1 cellular context compared by ENCODE assay signal in genomic region chr9:130537346-130538050, GRCh38.
TF ChIP-seq lines count a peak whose summit lies in the region.

No MANE protein-coding gene starts in this region.

TF ChIP-seq in K562, 482 proteins besides CTCF, POLR2A, EP300 and RAD21 (continued from another document and continues in another):
- TF ChIP-seq E2F8 (IDR thresholded peaks at IDR 0.05; ENCODE audit: low read depth, partially characterized antibody) (peak; percentile 67), ZNF318 (IDR thresholded peaks at IDR 0.05; ENCODE audit: borderline replicate concordance in 1 of 2, low read depth in 1 of 2) (peak in 1 of 2 experiments; percentile 27; a peak in 1 of 4 replicates), PKNOX1 (IDR thresholded peaks at IDR 0.05) (peak; percentile 46), SMARCA4 (IDR thresholded peaks at IDR 0.05) (peak; percentile 98), MTA1 (IDR thresholded peaks at IDR 0.05; ENCODE audit: borderline replicate concordance) (peak; percentile 93), ZNF589 (CRISPR knock-in tag; IDR thresholded peaks at IDR 0.05; ENCODE audit: low read depth) (peak; percentile 94), ZNF395 (CRISPR knock-in tag; IDR thresholded peaks at IDR 0.05) (peak; percentile 82), NR2C1 (IDR thresholded peaks at IDR 0.05) (peak; percentile 86), NR2C1 (tag; IDR thresholded peaks at IDR 0.05) (peak; percentile 93), CBFA2T2 (conservative IDR thresholded peaks at IDR 0.05) (peak; percentile 98), HNRNPL (IDR thresholded peaks at IDR 0.05; ENCODE audit: low read depth, low read length) (peak; percentile 82), PHF8 (IDR thresholded peaks at IDR 0.05; ENCODE audit: borderline replicate concordance, low read length) (peak; percentile 26; the same call in 1 of the 2 replicates), CREB3L1 (IDR thresholded peaks at IDR 0.05; ENCODE audit: borderline replicate concordance, low read depth) (peak; percentile 51; the same call in 1 of the 2 replicates), FOSL1 (tag; conservative IDR thresholded peaks at IDR 0.05) (peak; percentile 94), CBX3 (IDR thresholded peaks at IDR 0.05; ENCODE audit: borderline replicate concordance in 1 of 2, low read length in 2 of 2) (peak in 1 of 2 experiments; percentile 82; a peak in 1 of 3 replicates), SMARCC2 (IDR thresholded peaks at IDR 0.05; ENCODE audit: low read depth) (peak; percentile 91), ZBTB40 (IDR thresholded peaks at IDR 0.05) (peak; percentile 81), ZBTB40 (CRISPR knock-in tag; IDR thresholded peaks at IDR 0.05) (no peak), MYC (IDR thresholded peaks at IDR 0.05; ENCODE audit: low read depth, low read length) (peak; percentile 94), MYC (CRISPR knock-in tag; IDR thresholded peaks at IDR 0.05; ENCODE audit: borderline replicate concordance, low read depth) (0 out of 2 replicates have a peak, but pooled peaks have one; percentile 30), KDM1A (IDR thresholded peaks at IDR 0.05) (peak; percentile 99), CREB3 (tag; conservative IDR thresholded peaks at IDR 0.05; ENCODE audit: low read depth) (peak; percentile 77), NUFIP1 (IDR thresholded peaks at IDR 0.05; ENCODE audit: partially characterized antibody) (no peak)
